ENCODE assay signal across 6 cellular contexts in genomic region chr19:48964205-48965032, GRCh38. TPM values are rescaled to one million over a fixed set of nuclear protein-coding genes. Genes with fewer than 3 reads are reported as not detected.
DNase-seq lines count a peak whose midpoint lies in the region; ATAC-seq lines count a peak whose summit lies in the region.

No MANE protein-coding gene starts in this region.

- peaks cover 16% of the 10 kb centered on the region for H3K4me1 ChIP-seq in HAP-1
- H3K4me1 ChIP-seq in mesenchymal stem cell (ENCODE audit: control insufficient read depth, insufficient read depth, low read depth, low read length), result peaks cover 45% of the 10 kb centered on the region

- peak overlapping the region; percentile 87 for H3K27ac ChIP-seq in mesenchymal stem cell (ENCODE audit: low read length, poor library complexity, severe bottlenecking)

- H4K91ac ChIP-seq in mesenchymal stem cell (ENCODE audit: low read length), result peak overlapping the region; percentile 93

- H3K4me3 ChIP-seq in HAP-1 (peak overlapping the region; percentile 91), mesenchymal stem cell (ENCODE audit: insufficient read depth in 1 of 2, low read depth in 1 of 2, low read length in 2 of 2) (peak overlapping the region in 1 of 2 experiments; percentile 64)

- H2BK120ac ChIP-seq in mesenchymal stem cell (ENCODE audit: low read depth, low read length), result peak overlapping the region; percentile 46

- 13% methylated on average over 19 of the region's 19 CpGs for WGBS in mesenchymal stem cell

- ATAC-seq in HG02642 (IDR thresholded peaks at IDR 0.05; ENCODE audit: poor library complexity, unreplicated experiment) (no peak), GM21723 (IDR thresholded peaks at IDR 0.05; ENCODE audit: unreplicated experiment) (no peak)

- peaks cover 55% of the 10 kb centered on the region for H3K36me3 Mint-ChIP-seq in activated T-helper 2 cell treated with anti-CD3 and anti-CD28 coated beads, Interferon-gamma antibody, Interleukin-2, Interleukin-4, amounts not matched to agents 10 μg/mL and 5 μg/mL and 100 μg/mL, durations not matched to agents 14 hours and 24 hours and 36 hours (ENCODE audit: low read depth)

- peaks cover 3% of the 10 kb centered on the region for H3K79me1 ChIP-seq in mesenchymal stem cell (replicated peaks; ENCODE audit: low read length, poor library complexity, severe bottlenecking)

- H4K8ac ChIP-seq in mesenchymal stem cell (ENCODE audit: low read length), result peak overlapping the region; percentile 74

- peak overlapping the region; percentile 93 for H3K9ac ChIP-seq in mesenchymal stem cell (ENCODE audit: low read length)

- in situ Hi-C loops in HAP-1 (cut with MboI; ENCODE audit: low sequenced_read_pairs), result loop anchor here (10.0 kb wide), 1 partner anchor 320 kb away; the partner anchor contains the start of gene CA11

- DNase-seq in HAP-1 (ENCODE audit: low spot score in 2 of 2) (no peak), mesenchymal stem cell (peak; percentile 86), RPMI8226 (no peak)
- no peak for DNase-seq in activated T-helper 2 cell treated with anti-CD3 and anti-CD28 coated beads, Interferon-gamma antibody, Interleukin-2, Interleukin-4, amounts not matched to agents 10 μg/mL and 5 μg/mL and 100 μg/mL, durations not matched to agents 14 hours and 24 hours and 36 hours (ENCODE audit: low spot score)

- peak overlapping the region; percentile 73 for H2BK15ac ChIP-seq in mesenchymal stem cell (ENCODE audit: low read depth, poor library complexity, severe bottlenecking)

- peak overlapping the region; percentile 79 to 82 for H2BK12ac ChIP-seq in mesenchymal stem cell (ENCODE audit: low read length in 2 of 2)

- H3K18ac ChIP-seq in mesenchymal stem cell (ENCODE audit: low read depth in 1 of 2, low read length in 2 of 2), result peak overlapping the region; percentile 71 to 79

- peak overlapping the region in 1 of 2 experiments; percentile 53 for H3K14ac ChIP-seq in mesenchymal stem cell (ENCODE audit: low read length in 2 of 2)

- H3K27me3 Mint-ChIP-seq in activated T-helper 2 cell treated with anti-CD3 and anti-CD28 coated beads, Interferon-gamma antibody, Interleukin-2, Interleukin-4, amounts not matched to agents 10 μg/mL and 5 μg/mL and 100 μg/mL, durations not matched to agents 14 hours and 24 hours and 36 hours (ENCODE audit: low read depth), result no peaks in the 10 kb centered on the region

- H3K27me3 ChIP-seq in HAP-1 (ENCODE audit: low read depth) (no peaks in the 10 kb centered on the region), mesenchymal stem cell (ENCODE audit: control insufficient read depth in 1 of 2, insufficient read depth in 1 of 2, low read length in 2 of 2) (no peaks in the 10 kb centered on the region)

- H3K9me3 Mint-ChIP-seq in activated T-helper 2 cell treated with anti-CD3 and anti-CD28 coated beads, Interferon-gamma antibody, Interleukin-2, Interleukin-4, amounts not matched to agents 10 μg/mL and 5 μg/mL and 100 μg/mL, durations not matched to agents 14 hours and 24 hours and 36 hours, result no peaks in the 10 kb centered on the region

- H3K36me3 ChIP-seq in HAP-1 (replicated peaks) (peaks cover 39% of the 10 kb centered on the region), mesenchymal stem cell (ENCODE audit: control insufficient read depth in 1 of 2, insufficient read depth in 2 of 2, low read depth in 1 of 2, low read length in 2 of 2) (peaks cover 39 to 61% of the 10 kb centered on the region in 2 experiments)

- H3K27ac Mint-ChIP-seq in activated T-helper 2 cell treated with anti-CD3 and anti-CD28 coated beads, Interferon-gamma antibody, Interleukin-2, Interleukin-4, amounts not matched to agents 10 μg/mL and 5 μg/mL and 100 μg/mL, durations not matched to agents 14 hours and 24 hours and 36 hours, result peak overlapping the region; percentile 99

- H2AFZ ChIP-seq in mesenchymal stem cell (ENCODE audit: low read depth, low read length), result no peak overlapping the region

- peak overlapping the region; percentile 96 for H2AK5ac ChIP-seq in mesenchymal stem cell (ENCODE audit: low read length, severe bottlenecking)

- H3K4me1 Mint-ChIP-seq in activated T-helper 2 cell treated with anti-CD3 and anti-CD28 coated beads, Interferon-gamma antibody, Interleukin-2, Interleukin-4, amounts not matched to agents 10 μg/mL and 5 μg/mL and 100 μg/mL, durations not matched to agents 14 hours and 24 hours and 36 hours (ENCODE audit: low read depth), result peaks cover 43% of the 10 kb centered on the region

- H3K9me3 ChIP-seq in HAP-1 (no peaks in the 10 kb centered on the region), mesenchymal stem cell (ENCODE audit: control insufficient read depth, low read length) (no peaks in the 10 kb centered on the region)

- peak overlapping the region; percentile 60 for H3K4me2 ChIP-seq in mesenchymal stem cell (ENCODE audit: low read length, poor library complexity, severe bottlenecking)

- peak overlapping the region; percentile 99 for H2BK5ac ChIP-seq in mesenchymal stem cell (ENCODE audit: low read depth, low read length, poor library complexity, severe bottlenecking)

- peak overlapping the region; percentile 82 to 85 for H3K4ac ChIP-seq in mesenchymal stem cell (ENCODE audit: low read depth in 1 of 2, low read length in 2 of 2)

- intact Hi-C loops in activated T-helper 2 cell treated with anti-CD3 and anti-CD28 coated beads, Interferon-gamma antibody, Interleukin-2, Interleukin-4, amounts not matched to agents 10 μg/mL and 5 μg/mL and 100 μg/mL, durations not matched to agents 14 hours and 24 hours and 36 hours (cut with micrococcal nuclease), result loop anchor here (1.0 to 2.0 kb wide), 5 partner anchors 10 to 170 kb away; partner anchors contain the start of genes BAX, GYS1, NUCB1 and RUVBL2

- no peak overlapping the region for H3K23ac ChIP-seq in mesenchymal stem cell (ENCODE audit: low read length in 2 of 2)

- H3K4me3 Mint-ChIP-seq in activated T-helper 2 cell treated with anti-CD3 and anti-CD28 coated beads, Interferon-gamma antibody, Interleukin-2, Interleukin-4, amounts not matched to agents 10 μg/mL and 5 μg/mL and 100 μg/mL, durations not matched to agents 14 hours and 24 hours and 36 hours (ENCODE audit: low read depth), result peak overlapping the region; percentile 96

RNA-seq across cellular contexts. Expression of gene FTL, which starts 0.7 kb away (rescaled TPM):
- total RNA-seq in activated T-helper 2 cell treated with anti-CD3 and anti-CD28 coated beads, Interferon-gamma antibody, Interleukin-2, Interleukin-4, amounts not matched to agents 10 μg/mL and 5 μg/mL and 100 μg/mL, durations not matched to agents 14 hours and 24 hours and 36 hours, result 646 and 658 TPM in 2 replicates
- 12,810 TPM for polyA plus RNA-seq in mesenchymal stem cell (2013, experiment 1 of 2)
- 12,668 TPM for polyA plus RNA-seq in mesenchymal stem cell (2013, experiment 2 of 2)

RNA-seq across cellular contexts. Expression of gene BAX, which starts 9.7 kb away (rescaled TPM):
- 232 and 242 TPM in 2 replicates for total RNA-seq in activated T-helper 2 cell treated with anti-CD3 and anti-CD28 coated beads, Interferon-gamma antibody, Interleukin-2, Interleukin-4, amounts not matched to agents 10 μg/mL and 5 μg/mL and 100 μg/mL, durations not matched to agents 14 hours and 24 hours and 36 hours
- 119 TPM for polyA plus RNA-seq in mesenchymal stem cell (2013, experiment 1 of 2)
- polyA plus RNA-seq in mesenchymal stem cell (2013, experiment 2 of 2), result 110 TPM

RNA-seq across cellular contexts. Expression of gene GYS1, which starts 28.7 kb away (rescaled TPM):
- total RNA-seq in activated T-helper 2 cell treated with anti-CD3 and anti-CD28 coated beads, Interferon-gamma antibody, Interleukin-2, Interleukin-4, amounts not matched to agents 10 μg/mL and 5 μg/mL and 100 μg/mL, durations not matched to agents 14 hours and 24 hours and 36 hours, result 68.5 and 70.3 TPM in 2 replicates
- 26.9 TPM for polyA plus RNA-seq in mesenchymal stem cell (2013, experiment 1 of 2)
- 27.1 TPM for polyA plus RNA-seq in mesenchymal stem cell (2013, experiment 2 of 2)

RNA-seq across cellular contexts. Expression of gene RUVBL2, which starts 29.3 kb away (rescaled TPM):
- total RNA-seq in activated T-helper 2 cell treated with anti-CD3 and anti-CD28 coated beads, Interferon-gamma antibody, Interleukin-2, Interleukin-4, amounts not matched to agents 10 μg/mL and 5 μg/mL and 100 μg/mL, durations not matched to agents 14 hours and 24 hours and 36 hours, result 160 and 170 TPM in 2 replicates
- polyA plus RNA-seq in mesenchymal stem cell (2013, experiment 1 of 2), result 46.3 TPM
- 43.5 TPM for polyA plus RNA-seq in mesenchymal stem cell (2013, experiment 2 of 2)

RNA-seq across cellular contexts. Expression of gene DHDH, which starts 30.9 kb away (rescaled TPM):
- total RNA-seq in activated T-helper 2 cell treated with anti-CD3 and anti-CD28 coated beads, Interferon-gamma antibody, Interleukin-2, Interleukin-4, amounts not matched to agents 10 μg/mL and 5 μg/mL and 100 μg/mL, durations not matched to agents 14 hours and 24 hours and 36 hours, result 0.67 TPM in 1 of 2 replicates, not detected in the other
- not detected for polyA plus RNA-seq in mesenchymal stem cell (2013, experiment 1 of 2)
- 0.04 TPM for polyA plus RNA-seq in mesenchymal stem cell (2013, experiment 2 of 2)
